16 cellular contexts compared by ENCODE assay signal in genomic region chr1:219938706-219939105, GRCh38. TPM values are rescaled to one million over a fixed set of nuclear protein-coding genes. Genes with fewer than 3 reads are reported as not detected.
DNase-seq lines count a peak whose midpoint lies in the region; ATAC-seq, FAIRE-seq and TF ChIP-seq lines count a peak whose summit lies in the region.
"Had no signal": no experiment of that assay in that cellular context is flagged by ENCODE, and none has a peak within 500 bp of the region (broad histone marks: within the 10 kb centered on the region; RNA-seq: fewer than 3 reads in every experiment).

No MANE protein-coding gene starts in this region.

- BruUV-seq in K562 (replicated peaks; lab: Mats Ljungman, UMichigan): no TSS peak

- intact Hi-C loops in K562 (cut with micrococcal nuclease): no loop called here
- intact Hi-C loops in mucosa of descending colon (cut with DNase I, micrococcal nuclease): no loop called here

- H3K27me3 ChIP-seq in K562 (ENCODE audit: control insufficient read depth in 2 of 2, insufficient read depth in 2 of 2, low read length in 2 of 2): no peaks in the 10 kb centered on the region
- H3K27me3 ChIP-seq: body of pancreas had no signal

- TF ChIP-seq POLR2A in K562 (conservative IDR thresholded peaks at IDR 0.05): no peak

- peak overlapping the region; percentile 70 for H2AFZ ChIP-seq in K562 (ENCODE audit: low read depth, low read length)

- no peak for TF ChIP-seq EP300 in K562 (IDR thresholded peaks at IDR 0.05; ENCODE audit: low read length)

- no peak overlapping the region for H3K27ac ChIP-seq in K562 (ENCODE audit: extremely low read depth, low read depth, low read length)
- H3K27ac ChIP-seq: body of pancreas, HL-60, psoas muscle had no signal

- in situ Hi-C loops in K562 (cut with MboI): no loop called here

- 0% methylated on average over 2 of the region's 2 CpGs for WGBS in K562 (ENCODE audit: insufficient coverage, low coverage, missing lambda C conversion rate)

- FAIRE-seq in K562 (lab: Jason Lieb, UNC): peak; percentile 70

- H3K36me3 ChIP-seq in K562 (ENCODE audit: control insufficient read depth, insufficient read depth, low read length) (no peaks in the 10 kb centered on the region), mucosa of descending colon (ENCODE audit: low read depth) (no peaks in the 10 kb centered on the region)

- no peaks in the 10 kb centered on the region for H3K79me2 ChIP-seq in K562 (ENCODE audit: control insufficient read depth, insufficient read depth, low read length)

- H4K20me1 ChIP-seq in K562 (replicated peaks; ENCODE audit: control insufficient read depth, insufficient read depth, low read length): no peaks in the 10 kb centered on the region

- H3K4me3 ChIP-seq in K562 (no peak overlapping the region), mucosa of descending colon (no peak overlapping the region)
- H3K4me3 ChIP-seq: body of pancreas, psoas muscle had no signal

- POLR2A ChIA-PET in K562 (lab: Yijun Ruan, JAX): interaction anchor here (0.7 to 3.3 kb wide), 7 partner anchors 8 to 39 kb away, joined by 3 to 11 read pairs (median 5); partner anchors contain the start of gene SLC30A10

- H3K9me1 ChIP-seq in K562 (ENCODE audit: control insufficient read depth, insufficient read depth, low read length): no peaks in the 10 kb centered on the region

- DNase-seq in Daoy (ENCODE audit: low read depth): peak; percentile 68
- DNase-seq in M059J (ENCODE audit: low read depth): peak; percentile 67
- peak in 2 of 4 experiments; percentile 68 for DNase-seq in K562 (ENCODE audit: extremely low read depth in 1 of 4, low spot score in 3 of 4)
- no peak for DNase-seq in mucosa of descending colon
- no peak for DNase-seq in anterior cingulate cortex (lab: John Stamatoyannopoulos, UW)
- no peak for DNase-seq in NCI-H2171 (lab: John Stamatoyannopoulos, UW)
- DNase-seq in ecto neural progenitor cell (ENCODE audit: low spot score): no peak
- DNase-seq: activated T-cell treated with anti-CD3 and anti-CD28 coated beads, Interleukin-2, amount 50 U/mL, for 24 hours; body of pancreas; CD4-positive, alpha-beta T cell; midbrain; NCI-H1092; psoas muscle; stimulated activated naive CD8-positive, alpha-beta T cell treated with anti-CD3 and anti-CD28 coated beads, Interleukin-15, amount 100 ng/mL, for 72 hours had no signal

- peak overlapping the region; percentile 12; the same call in 1 of the 2 replicates for H3K4me2 ChIP-seq in K562 (ENCODE audit: insufficient read depth, low read length)

- H3K4me1 ChIP-seq in K562 (replicated peaks in 1 of 2; ENCODE audit: control insufficient read depth in 2 of 2, insufficient read depth in 2 of 2, low read length in 2 of 2) (peaks cover 16% of the 10 kb centered on the region in 2 experiments; a peak in 4 of 5 replicates), mucosa of descending colon (ENCODE audit: low read depth) (no peaks in the 10 kb centered on the region)
- H3K4me1 ChIP-seq: psoas muscle had no signal

- CTCF ChIA-PET in K562 (lab: Yijun Ruan, JAX; ENCODE audit: low intra/inter-chr PET ratio): no interaction called here

- ATAC-seq in K562 (peak; percentile 83), mucosa of descending colon (peak; percentile 72), GM19023 (IDR thresholded peaks at IDR 0.05; ENCODE audit: unreplicated experiment) (no peak)
- ATAC-seq: body of pancreas; psoas muscle; stimulated activated naive CD8-positive, alpha-beta T cell treated with anti-CD3 and anti-CD28 coated beads, Interleukin-15, amount 100 ng/mL, for 72 hours had no signal

- no peaks in the 10 kb centered on the region for H3K9me3 ChIP-seq in K562 (replicated peaks; ENCODE audit: control insufficient read depth, insufficient read depth, low read depth, low read length)
- no peaks in the 10 kb centered on the region for H3K9me3 ChIP-seq in mucosa of descending colon
- H3K9me3 ChIP-seq: body of pancreas, psoas muscle had no signal

- TF ChIP-seq RAD21 in K562 (CRISPR knock-in tag; conservative IDR thresholded peaks at IDR 0.05 in 1 of 2, IDR thresholded peaks at IDR 0.05 in 1 of 2): no peak

- H3K9ac ChIP-seq in K562 (ENCODE audit: insufficient read depth in 1 of 2, low read depth in 2 of 2, low read length in 2 of 2): no peak overlapping the region

- TF ChIP-seq CTCF in K562 (IDR thresholded peaks at IDR 0.05 in 2 of 3, conservative IDR thresholded peaks at IDR 0.05 in 1 of 3; ENCODE audit: insufficient read depth in 2 of 3, low read depth in 1 of 3, low read length in 3 of 3) (no peak), mucosa of descending colon (IDR thresholded peaks at IDR 0.05) (no peak)

TF ChIP-seq in K562, 482 proteins besides CTCF, POLR2A, EP300 and RAD21 (continues in another document):
- TF ChIP-seq MEIS2 (IDR thresholded peaks at IDR 0.05; ENCODE audit: partially characterized antibody): peak; percentile 97
- TF ChIP-seq, protein P1, sequence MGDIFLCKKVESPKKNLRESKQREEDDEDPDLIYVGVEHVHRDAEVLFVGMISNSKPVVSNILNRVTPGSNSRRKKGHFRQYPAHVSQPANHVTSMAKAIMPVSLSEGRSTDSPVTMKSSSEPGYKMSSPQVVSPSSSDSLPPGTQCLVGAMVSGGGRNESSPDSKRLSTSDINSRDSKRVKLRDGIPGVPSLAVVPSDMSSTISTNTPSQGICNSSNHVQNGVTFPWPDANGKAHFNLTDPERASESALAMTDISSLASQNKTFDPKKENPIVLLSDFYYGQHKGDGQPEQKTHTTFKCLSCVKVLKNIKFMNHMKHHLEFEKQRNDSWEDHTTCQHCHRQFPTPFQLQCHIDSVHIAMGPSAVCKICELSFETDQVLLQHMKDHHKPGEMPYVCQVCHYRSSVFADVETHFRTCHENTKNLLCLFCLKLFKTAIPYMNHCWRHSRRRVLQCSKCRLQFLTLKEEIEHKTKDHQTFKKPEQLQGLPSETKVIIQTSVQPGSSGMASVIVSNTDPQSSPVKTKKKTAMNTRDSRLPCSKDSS (IDR thresholded peaks at IDR 0.05; ENCODE audit: low read depth, partially characterized antibody): no peak
- TF ChIP-seq, protein P2, sequence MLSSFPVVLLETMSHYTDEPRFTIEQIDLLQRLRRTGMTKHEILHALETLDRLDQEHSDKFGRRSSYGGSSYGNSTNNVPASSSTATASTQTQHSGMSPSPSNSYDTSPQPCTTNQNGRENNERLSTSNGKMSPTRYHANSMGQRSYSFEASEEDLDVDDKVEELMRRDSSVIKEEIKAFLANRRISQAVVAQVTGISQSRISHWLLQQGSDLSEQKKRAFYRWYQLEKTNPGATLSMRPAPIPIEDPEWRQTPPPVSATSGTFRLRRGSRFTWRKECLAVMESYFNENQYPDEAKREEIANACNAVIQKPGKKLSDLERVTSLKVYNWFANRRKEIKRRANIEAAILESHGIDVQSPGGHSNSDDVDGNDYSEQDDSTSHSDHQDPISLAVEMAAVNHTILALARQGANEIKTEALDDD (IDR thresholded peaks at IDR 0.05): no peak
- peak; percentile 45 for TF ChIP-seq ARID1B (IDR thresholded peaks at IDR 0.05)
- TF ChIP-seq MAX (CRISPR knock-in tag; IDR thresholded peaks at IDR 0.05): no peak
- peak; percentile 11; the same call in 1 of the 2 replicates for TF ChIP-seq CBFA2T3 (IDR thresholded peaks at IDR 0.05)
- no peak for TF ChIP-seq ZBTB11 (CRISPR knock-in tag; IDR thresholded peaks at IDR 0.05)

RNA-seq across cellular contexts. Expression of gene SLC30A10, which starts 10.3 kb away (rescaled TPM):
- not detected in 2 replicates for total RNA-seq in Daoy (2014; rRNA removed; shearing (Covaris generic))
- not detected in 2 replicates for total RNA-seq in M059J (2014; rRNA removed; shearing (Covaris generic))
- total RNA-seq in K562 (2011; cell fraction: chromatin; rRNA removed; ENCODE audit: low replicate concordance): 24.4 and 39.4 TPM in 2 replicates
- total RNA-seq in K562 (2011; cell fraction: nucleolus; rRNA removed): 18.3 and 27.1 TPM in 2 replicates
- 29.8 and 32.1 TPM in 2 replicates for total RNA-seq in K562 (2011; cell fraction: nucleoplasm; rRNA removed)
- 5.9 and 7.4 TPM in 2 replicates for total RNA-seq in K562 (2014; rRNA removed)
- total RNA-seq in K562 (2014; rRNA removed; fragmentation: Illumina TruSeq; extraction: Trizol): 7.1 and 8.1 TPM in 2 replicates
- 3.5 and 3.9 TPM in 2 replicates for total RNA-seq in K562 (2015; rRNA removed; fragmentation: Illumina TruSeq; extraction: Trizol)
- total RNA-seq in K562 (2021): 8.8 and 9.4 TPM in 2 replicates
- polyA plus RNA-seq in K562 (2011; rRNA removed): 8.9 and 11.3 TPM in 2 replicates
- 4.9 and 8.9 TPM in 2 replicates for polyA plus RNA-seq in K562 (2011; cell fraction: cytosol; rRNA removed)
- 18.4 and 35.5 TPM in 2 replicates for polyA plus RNA-seq in K562 (2011; cell fraction: nucleus; rRNA removed)
- 3.2 and 5.9 TPM in 2 replicates for polyA plus RNA-seq in K562 (2012)
- polyA plus RNA-seq in K562 (2014; fragmentation: Illumina TruSeq; extraction: Trizol): 8.0 and 8.4 TPM in 2 replicates
- polyA plus RNA-seq in K562 (2014; fragmentation: Nextera tagmentation; extraction: Ambion mirVana): 1 to 10 TPM; 2.6 to 3.8 TPM
- 9.5 and 10.5 TPM in 2 replicates for polyA plus RNA-seq in K562 (2014; rRNA removed)
- 6.9 and 7.9 TPM in 2 replicates for polyA minus RNA-seq in K562 (2011; rRNA and poly(A)+ RNA removed)
- 3.4 and 5.9 TPM in 2 replicates for polyA minus RNA-seq in K562 (2011; cell fraction: cytosol; rRNA and poly(A)+ RNA removed)
- polyA minus RNA-seq in K562 (2011; cell fraction: nucleus; rRNA and poly(A)+ RNA removed): 6.9 and 9.4 TPM in 2 replicates
- 10 to 100 TPM; 11.3 to 38.0 (median 34.3) TPM for total RNA-seq in mucosa of descending colon
- total RNA-seq: CD4-positive, alpha-beta T cell; psoas muscle had no signal
- polyA plus RNA-seq: psoas muscle had no signal

Comparison
In these comparisons a context has a peak if more than half of its experiments do, and no peak if none do; other contexts are left out.
1. DNase-seq: peak in Daoy (single experiment) and M059J (single experiment); none in mucosa of descending colon (0 of 3), anterior cingulate cortex (0 of 58), NCI-H2171 (single experiment) and ecto neural progenitor cell (single experiment).